8 cellular contexts compared by ENCODE assay signal in genomic region chr2:206160124-206160806, GRCh38. TPM values are rescaled to one million over a fixed set of nuclear protein-coding genes. Genes with fewer than 3 reads are reported as not detected.
DNase-seq lines count a peak whose midpoint lies in the region; ATAC-seq and TF ChIP-seq lines count a peak whose summit lies in the region.

No MANE protein-coding gene starts in this region.

- no peaks in the 10 kb centered on the region for H3K9me3 Mint-ChIP-seq in activated CD4-positive, alpha-beta memory T cell treated with anti-CD3 and anti-CD28 coated beads for 36 hours

- H3K27ac Mint-ChIP-seq in activated CD4-positive, alpha-beta memory T cell treated with anti-CD3 and anti-CD28 coated beads for 36 hours: peak overlapping the region; percentile 97

- POLR2A ChIA-PET in activated CD4-positive, alpha-beta memory T cell treated with anti-CD3 and anti-CD28 coated beads for 36 hours (lab: Charles Lee): interaction anchor here (0.8 kb wide), 1 partner anchor 147 kb away, joined by 3 read pairs; no protein-coding TSS in a partner anchor

- H3K4me3 ChIP-seq in GM08714 (ENCODE audit: low read length) (peak overlapping the region; percentile 100), fibroblast of villous mesenchyme (ENCODE audit: low read depth, low read length) (peak overlapping the region; percentile 96), osteoblast (ENCODE audit: insufficient read depth, low read length) (peak overlapping the region; percentile 90)

- no peaks in the 10 kb centered on the region for H3K27me3 ChIP-seq in osteoblast (ENCODE audit: insufficient read depth, low read length)

- peak overlapping the region; percentile 52 for H2AFZ ChIP-seq in osteoblast (ENCODE audit: low read length)

- peak overlapping the region; percentile 96 for H3K27ac ChIP-seq in osteoblast (ENCODE audit: low read depth, low read length)

- no peaks in the 10 kb centered on the region for H3K9me3 ChIP-seq in osteoblast (ENCODE audit: low read depth, low read length)

- H4K20me1 ChIP-seq in osteoblast (ENCODE audit: insufficient read depth, low read length): peaks cover 16% of the 10 kb centered on the region

- peaks cover 51% of the 10 kb centered on the region for H3K36me3 Mint-ChIP-seq in activated CD4-positive, alpha-beta memory T cell treated with anti-CD3 and anti-CD28 coated beads for 36 hours

- TF ChIP-seq CTCF in fibroblast of villous mesenchyme (IDR thresholded peaks at IDR 0.05; ENCODE audit: insufficient read depth, low read depth, low read length) (no peak), osteoblast (IDR thresholded peaks at IDR 0.05; ENCODE audit: extremely low read depth, low read depth, low read length) (no peak)

- H3K36me3 ChIP-seq in osteoblast (ENCODE audit: insufficient read depth, low read length): peaks cover 44% of the 10 kb centered on the region

- intact Hi-C loops in activated CD4-positive, alpha-beta memory T cell treated with anti-CD3 and anti-CD28 coated beads for 36 hours (cut with micrococcal nuclease): loop anchor here (5.0 to 10.0 kb wide), 2 partner anchors 282 to 395 kb away; partner anchors contain the start of gene ADAM23

- H3K4me2 ChIP-seq in osteoblast (ENCODE audit: insufficient read depth, low read length): peak overlapping the region; percentile 91

- ATAC-seq in GM21367 (IDR thresholded peaks at IDR 0.05; ENCODE audit: unreplicated experiment): peak; percentile 52
- peak; percentile 15 for ATAC-seq in HG03575 (IDR thresholded peaks at IDR 0.05; ENCODE audit: extremely low read depth, insufficient number of reproducible peaks, low FRiP score, unreplicated experiment)

- peaks cover 66% of the 10 kb centered on the region for H3K79me2 ChIP-seq in osteoblast (ENCODE audit: insufficient read depth, low read length)

- H3K4me1 Mint-ChIP-seq in activated CD4-positive, alpha-beta memory T cell treated with anti-CD3 and anti-CD28 coated beads for 36 hours (ENCODE audit: low read depth): peaks cover 52% of the 10 kb centered on the region

- peaks cover 18% of the 10 kb centered on the region for H3K4me1 ChIP-seq in osteoblast (ENCODE audit: insufficient read depth, low read length)

- CTCF ChIA-PET in activated CD4-positive, alpha-beta memory T cell treated with anti-CD3 and anti-CD28 coated beads for 36 hours (lab: Charles Lee): interaction anchor here (1.4 to 1.5 kb wide), 2 partner anchors 77 to 100 kb away, joined by 3 to 7 read pairs; no protein-coding TSS in a partner anchor

- H3K4me3 Mint-ChIP-seq in activated CD4-positive, alpha-beta memory T cell treated with anti-CD3 and anti-CD28 coated beads for 36 hours: peak overlapping the region; percentile 96

- no peaks in the 10 kb centered on the region for H3K27me3 Mint-ChIP-seq in activated CD4-positive, alpha-beta memory T cell treated with anti-CD3 and anti-CD28 coated beads for 36 hours

- peak; percentile 15 for DNase-seq in activated CD4-positive, alpha-beta memory T cell treated with anti-CD3 and anti-CD28 coated beads for 36 hours
- peak; percentile 69 for DNase-seq in fibroblast of villous mesenchyme (ENCODE audit: low read depth)
- peak; percentile 87 for DNase-seq in osteoblast (ENCODE audit: insufficient read length, low spot score, missing footprints)
- no peak for DNase-seq in DMS153 (lab: John Stamatoyannopoulos, UW)
- no peak for DNase-seq in RKO (ENCODE audit: low spot score)

RNA-seq across cellular contexts. Expression of gene EEF1B2, which starts 0.6 kb away (rescaled TPM):
- 1,000 to 10,000 TPM; 1,180 to 1,194 TPM for total RNA-seq in activated CD4-positive, alpha-beta memory T cell treated with anti-CD3 and anti-CD28 coated beads for 36 hours
- total RNA-seq in fibroblast of villous mesenchyme (438 and 477 TPM in 2 replicates), osteoblast (442 and 563 TPM in 2 replicates)

RNA-seq across cellular contexts. Expression of gene NDUFS1, which starts 1.0 kb away (rescaled TPM):
- 10 to 100 TPM; 79.2 to 80.8 TPM for total RNA-seq in activated CD4-positive, alpha-beta memory T cell treated with anti-CD3 and anti-CD28 coated beads for 36 hours
- total RNA-seq in fibroblast of villous mesenchyme: 82.5 and 125 TPM in 2 replicates
- 86.6 and 98.4 TPM in 2 replicates for total RNA-seq in osteoblast

Comparison
In these comparisons a context has a peak if more than half of its experiments do, and no peak if none do; other contexts are left out.
1. DNase-seq: peak in activated CD4-positive, alpha-beta memory T cell treated with anti-CD3 and anti-CD28 coated beads for 36 hours (single experiment), fibroblast of villous mesenchyme (single experiment) and osteoblast (single experiment); none in DMS153 (single experiment) and RKO (single experiment).
2. Peak in every context shown above with its lines, with median percentiles within 50 percentile points of each other: H3K4me3 ChIP-seq.